ENCODE assay signal across 32 cellular contexts in the genomic region with DNA sequence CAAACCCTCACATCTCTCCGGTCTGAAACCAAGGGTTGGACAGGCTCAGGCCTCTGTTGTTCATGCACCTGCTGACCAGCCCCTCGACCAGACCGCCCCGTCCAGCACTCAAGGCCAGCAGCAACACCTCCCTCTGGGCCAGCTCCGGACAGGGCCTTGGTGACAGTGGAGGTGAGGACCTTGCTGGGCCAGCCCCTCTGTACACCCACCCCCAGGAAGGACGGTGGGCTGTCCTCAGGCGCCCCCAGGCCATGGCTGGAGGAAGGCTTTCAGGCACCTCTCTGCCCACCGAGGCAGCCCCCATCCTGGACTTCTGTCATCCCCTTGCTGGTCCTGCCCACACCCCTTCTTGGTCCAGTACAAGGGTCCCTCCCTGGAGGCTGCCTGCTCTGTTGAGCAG.
"Had no signal": no experiment of that assay in that cellular context is flagged by ENCODE, and none has a peak within 500 bp of the region (broad histone marks: within the 10 kb centered on the region; RNA-seq: fewer than 3 reads in every experiment).

No MANE protein-coding gene starts in this region.

- H3K9me3 ChIP-seq: ovary, psoas muscle, suprapubic skin, testis, tibial artery, transverse colon, upper lobe of right lung, uterus had no signal

- H3K27me3 ChIP-seq: ovary, testis, transverse colon, upper lobe of right lung, uterus had no signal

- H3K36me3 Mint-ChIP-seq: naive thymus-derived CD8-positive, alpha-beta T cell; natural killer cell treated with Interleukin-12 subunit alpha and Interleukin-12 subunit beta and Interleukin-15 and Interleukin-18, amount 100 ng/mL, for 72 hours; stimulated activated memory B cell treated with anti-CD40 and anti-IgM and Interleukin-4, amounts not matched to agents 10 μg/mL and 1 μg/mL and 100 μg/mL, for 72 hours; type B pancreatic cell had no signal

- H3K36me3 ChIP-seq: ovary, spleen, suprapubic skin, tibial artery, transverse colon, upper lobe of right lung, uterus had no signal

- H3K4me3 Mint-ChIP-seq: naive thymus-derived CD8-positive, alpha-beta T cell; natural killer cell treated with Interleukin-12 subunit alpha and Interleukin-12 subunit beta and Interleukin-15 and Interleukin-18, amount 100 ng/mL, for 72 hours; nephron progenitor cell; neural crest cell; stimulated activated memory B cell treated with anti-CD40 and anti-IgM and Interleukin-4, amounts not matched to agents 10 μg/mL and 1 μg/mL and 100 μg/mL, for 72 hours; stimulated activated naive CD8-positive, alpha-beta T cell treated with anti-CD3 and anti-CD28 coated beads, Interleukin-15, amount 100 ng/mL, for 72 hours; type B pancreatic cell had no signal

- H3K4me1 Mint-ChIP-seq: neural crest cell had no signal

- H3K27ac ChIP-seq: parathyroid adenoma, psoas muscle, skin epidermis, spleen, transverse colon, upper lobe of right lung, uterus had no signal

- H3K9ac ChIP-seq: parathyroid adenoma had no signal

- H3K27ac Mint-ChIP-seq: natural killer cell treated with Interleukin-12 subunit alpha and Interleukin-12 subunit beta and Interleukin-15 and Interleukin-18, amount 100 ng/mL, for 72 hours; nephron progenitor cell; progenitor cell of endocrine pancreas; stimulated activated memory B cell treated with anti-CD40 and anti-IgM and Interleukin-4, amounts not matched to agents 10 μg/mL and 1 μg/mL and 100 μg/mL, for 72 hours; stimulated activated naive CD8-positive, alpha-beta T cell treated with anti-CD3 and anti-CD28 coated beads, Interleukin-15, amount 100 ng/mL, for 72 hours had no signal

- H3K4me3 ChIP-seq: ovary, psoas muscle, skin epidermis, smooth muscle cell, spleen, suprapubic skin, testis, tibial artery, transverse colon, upper lobe of right lung, uterus had no signal

- H3K4me2 ChIP-seq: smooth muscle cell had no signal

- H3K9me3 Mint-ChIP-seq: naive thymus-derived CD8-positive, alpha-beta T cell; natural killer cell treated with Interleukin-12 subunit alpha and Interleukin-12 subunit beta and Interleukin-15 and Interleukin-18, amount 100 ng/mL, for 72 hours; neural crest cell; stimulated activated naive CD8-positive, alpha-beta T cell treated with anti-CD3 and anti-CD28 coated beads, Interleukin-15, amount 100 ng/mL, for 72 hours; type B pancreatic cell had no signal

- ATAC-seq: naive thymus-derived CD8-positive, alpha-beta T cell; natural killer cell treated with Interleukin-12 subunit alpha and Interleukin-12 subunit beta and Interleukin-15 and Interleukin-18, amount 100 ng/mL, for 72 hours; psoas muscle; right cardiac atrium; sciatic nerve; stimulated activated memory B cell treated with anti-CD40 and anti-IgM and Interleukin-4, amounts not matched to agents 10 μg/mL and 1 μg/mL and 100 μg/mL, for 72 hours; stimulated activated naive CD8-positive, alpha-beta T cell treated with anti-CD3 and anti-CD28 coated beads, Interleukin-15, amount 100 ng/mL, for 72 hours; stimulated activated naive CD8-positive, alpha-beta T cell treated with anti-CD3 and anti-CD28 coated beads, Interleukin-15, Interleukin-2, amounts not matched to agents 100 U/mL and 50 U/mL, for 24 hours; upper lobe of right lung had no signal

- H2AFZ ChIP-seq: parathyroid adenoma had no signal

- DNase-seq: naive thymus-derived CD8-positive, alpha-beta T cell; nephron progenitor cell; occipital lobe; ovary; posterior cingulate gyrus; psoas muscle; right cardiac atrium; spleen; stimulated activated CD4-positive, alpha-beta T cell treated with anti-CD3 and anti-CD28 coated beads, Interleukin-12 subunit alpha, Interleukin-12 subunit beta, amount 100 ng/mL, for 4 hours; stimulated activated CD4-positive, alpha-beta T cell treated with anti-CD3 and anti-CD28 coated beads, Interleukin-1b, Interleukin-23, amount 100 ng/mL, for 48 hours; stimulated activated CD4-positive, alpha-beta T cell treated with anti-CD3 and anti-CD28 coated beads, Interleukin-4, amount 100 ng/mL, for 1 hour; stimulated activated CD4-positive, alpha-beta T cell treated with anti-CD3 and anti-CD28 coated beads, Interleukin-4, amount 100 ng/mL, for 4 hours; stimulated activated CD8-positive, alpha-beta memory T cell treated with anti-CD3 and anti-CD28 coated beads, Interleukin-4, amount 100 ng/mL, for 48 hours; stimulated activated naive CD4-positive, alpha-beta T cell; stimulated activated naive CD8-positive, alpha-beta T cell treated with anti-CD3 and anti-CD28 coated beads, Interleukin-15, amount 100 ng/mL, for 72 hours; stimulated activated naive CD8-positive, alpha-beta T cell treated with anti-CD3 and anti-CD28 coated beads, Interleukin-15, Interleukin-2, amounts not matched to agents 100 U/mL and 50 U/mL, for 24 hours; substantia nigra; testis; tibial artery; transverse colon; upper lobe of right lung; uterus had no signal

- H3K27me3 Mint-ChIP-seq: natural killer cell treated with Interleukin-12 subunit alpha and Interleukin-12 subunit beta and Interleukin-15 and Interleukin-18, amount 100 ng/mL, for 72 hours; progenitor cell of endocrine pancreas; stimulated activated naive CD8-positive, alpha-beta T cell treated with anti-CD3 and anti-CD28 coated beads, Interleukin-15, amount 100 ng/mL, for 72 hours had no signal

- H3K4me1 ChIP-seq: parathyroid adenoma, psoas muscle, spleen, transverse colon, upper lobe of right lung, uterus had no signal
